Comparison of ENCODE assay signal across 8 cellular contexts in the genomic region with DNA sequence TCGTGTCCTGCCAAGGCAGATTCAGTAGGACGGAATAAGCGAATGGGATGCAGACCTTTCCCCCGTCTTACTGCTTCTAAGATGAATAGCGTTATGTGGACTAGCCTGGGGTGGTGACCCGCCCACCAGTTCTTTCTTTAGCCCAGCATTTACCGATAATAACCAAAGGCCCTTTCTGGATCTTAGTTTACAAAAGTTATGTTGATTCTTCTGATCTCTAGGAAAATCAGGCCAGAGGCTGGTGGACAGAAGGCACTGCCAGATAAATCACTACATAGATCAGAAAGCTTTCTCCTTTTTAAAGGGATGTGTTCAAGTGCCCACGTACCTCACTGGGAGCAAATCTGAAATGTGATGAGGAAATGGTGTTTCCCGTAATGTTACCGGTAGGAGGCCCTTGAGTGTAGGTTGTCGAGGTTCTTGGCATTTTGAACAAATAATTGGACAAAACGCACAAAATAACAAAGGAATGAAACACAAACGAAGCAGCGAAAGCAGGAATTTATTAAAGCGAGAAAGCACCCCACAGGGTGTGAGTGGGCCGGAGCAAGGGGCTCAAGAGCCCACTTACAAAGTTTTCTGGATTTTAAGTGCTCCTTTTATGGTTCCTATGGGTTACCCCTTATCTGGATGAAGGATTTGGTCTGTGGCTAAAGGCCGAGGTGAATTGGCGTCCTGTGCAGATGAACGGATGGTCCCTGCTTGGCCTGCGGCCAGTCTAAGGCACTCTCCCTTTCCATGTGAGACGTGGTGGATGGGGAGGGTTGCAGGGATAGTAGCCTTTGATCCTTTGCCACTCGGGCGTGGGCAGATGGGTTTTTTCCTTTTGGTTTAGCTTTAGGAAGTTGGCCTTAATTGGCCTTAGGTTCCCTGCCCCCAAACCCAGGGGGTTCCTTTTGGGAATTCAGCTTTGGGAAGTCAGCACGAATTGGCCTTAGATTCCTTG. TPM values are rescaled to one million over a fixed set of nuclear protein-coding genes. Genes with fewer than 3 reads are reported as not detected.
DNase-seq lines count a peak whose midpoint lies in the region; ATAC-seq and TF ChIP-seq lines count a peak whose summit lies in the region.

No MANE protein-coding gene starts in this region.

- no peak for DNase-seq in CD14-positive monocyte (ENCODE audit: low spot score)
- DNase-seq in activated B cell treated with CpG ODN at 0.5 μM for 24 hours: no peak
- DNase-seq in glutamatergic neuron: no peak
- DNase-seq in activated CD4-positive, alpha-beta T cell treated with anti-CD3 and anti-CD28 coated beads, Interleukin-2, amount 50 U/mL, for 1 hour: no peak

- no peaks in the 10 kb centered on the region for H3K27me3 ChIP-seq in skeletal muscle tissue (ENCODE audit: control insufficient read depth in 3 of 3, insufficient read depth in 3 of 3, low read length in 3 of 3)

- H3K27ac ChIP-seq in HEK293 (ENCODE audit: extremely low read depth, low read depth, low read length) (peak overlapping the region; percentile 67), skeletal muscle tissue (ENCODE audit: low read depth, low read length) (peak overlapping the region; percentile 89)

- CTCF ChIA-PET in HEK293 (lab: Yijun Ruan, JAX): interaction anchor here (1.1 to 1.2 kb wide), 2 partner anchors 56 kb away, joined by 4 to 5 read pairs; no protein-coding TSS in a partner anchor
- CTCF ChIA-PET in activated B cell treated with CpG ODN at 0.5 μM for 24 hours (lab: Charles Lee): interaction anchor here (0.7 kb wide), 1 partner anchor 58 kb away, joined by 4 read pairs; no protein-coding TSS in a partner anchor

- H3K4me3 ChIP-seq in HEK293 (ENCODE audit: low read depth, low read length) (peak overlapping the region; percentile 66), skeletal muscle tissue (ENCODE audit: low read length in 3 of 3) (peak overlapping the region; percentile 94 to 96 (median 95))

- POLR2A ChIA-PET in HEK293 (lab: Yijun Ruan, JAX): no interaction called here
- POLR2A ChIA-PET in activated B cell treated with CpG ODN at 0.5 μM for 24 hours (lab: Charles Lee): interaction anchor here (0.6 to 5.4 kb wide), 9 partner anchors 13 to 606 kb away, joined by 3 to 78 read pairs (median 9); a partner anchor contains a TSS

- H3K9me3 ChIP-seq in HEK293 (ENCODE audit: control insufficient read depth, insufficient read depth, low read depth, low read length): no peaks in the 10 kb centered on the region
- no peaks in the 10 kb centered on the region for H3K9me3 ChIP-seq in skeletal muscle tissue (ENCODE audit: control insufficient read depth in 3 of 3, low read length in 3 of 3)

- peak overlapping the region; percentile 93 to 97 (median 97) for H3K9ac ChIP-seq in skeletal muscle tissue (ENCODE audit: low read depth in 1 of 3, low read length in 3 of 3)

- peaks cover 4% of the 10 kb centered on the region for H3K4me1 ChIP-seq in HEK293 (ENCODE audit: control insufficient read depth, insufficient read depth, low read length)
- H3K4me1 ChIP-seq in skeletal muscle tissue (ENCODE audit: control insufficient read depth in 3 of 3, insufficient read depth in 3 of 3, low read length in 3 of 3): peaks cover 33 to 69% (median 54%) of the 10 kb centered on the region in 3 donors

- H3K27me3 Mint-ChIP-seq in CD14-positive monocyte (ENCODE audit: low read depth in 3 of 3) (no peaks in the 10 kb centered on the region), activated B cell treated with CpG ODN at 0.5 μM for 24 hours (no peaks in the 10 kb centered on the region), glutamatergic neuron (ENCODE audit: unreplicated experiment) (peaks cover 7% of the 10 kb centered on the region)

- peak overlapping the region; percentile 88 to 100 (median 94) for H3K27ac Mint-ChIP-seq in CD14-positive monocyte
- H3K27ac Mint-ChIP-seq in activated B cell treated with CpG ODN at 0.5 μM for 24 hours: peak overlapping the region; percentile 98
- peak overlapping the region; percentile 85 for H3K27ac Mint-ChIP-seq in glutamatergic neuron (ENCODE audit: unreplicated experiment)

- H3K4me1 Mint-ChIP-seq in CD14-positive monocyte (peaks cover 68% of the 10 kb centered on the region), activated B cell treated with CpG ODN at 0.5 μM for 24 hours (peaks cover 89% of the 10 kb centered on the region), glutamatergic neuron (ENCODE audit: low read depth, unreplicated experiment) (peaks cover 25% of the 10 kb centered on the region)

- peak overlapping the region; percentile 92 to 95 for H3K4me3 Mint-ChIP-seq in CD14-positive monocyte
- peak overlapping the region; percentile 99 for H3K4me3 Mint-ChIP-seq in activated B cell treated with CpG ODN at 0.5 μM for 24 hours
- peak overlapping the region; percentile 99 for H3K4me3 Mint-ChIP-seq in glutamatergic neuron (ENCODE audit: unreplicated experiment)

- TF ChIP-seq CTCF in CD14-positive monocyte (IDR thresholded peaks at IDR 0.05): peak; percentile 25
- no peak for TF ChIP-seq CTCF in HEK293 (tag by site-specific recombination; IDR thresholded peaks at IDR 0.05)
- TF ChIP-seq CTCF in activated B cell treated with CpG ODN at 0.5 μM for 24 hours (IDR thresholded peaks at IDR 0.05): no peak
- TF ChIP-seq CTCF in glutamatergic neuron (IDR thresholded peaks at IDR 0.05; ENCODE audit: partially characterized antibody, unreplicated experiment): no peak

- H3K36me3 ChIP-seq in HEK293 (ENCODE audit: control insufficient read depth in 2 of 2, insufficient read depth in 1 of 2, low read length in 2 of 2) (no peaks in the 10 kb centered on the region), skeletal muscle tissue (ENCODE audit: control insufficient read depth in 3 of 3, insufficient read depth in 3 of 3, low read length in 3 of 3) (peaks cover 0 to 2% (median 0%) of the 10 kb centered on the region in 3 donors)

- intact Hi-C loops in CD14-positive monocyte (cut with micrococcal nuclease): loop anchor here in 1 of 2 donors (2.0 kb wide), 1 partner anchor 16 kb away; no protein-coding TSS in a partner anchor
- intact Hi-C loops in activated B cell treated with CpG ODN at 0.5 μM for 24 hours (cut with micrococcal nuclease): loop anchor here (1.0 to 10.0 kb wide), 6 partner anchors 67 to 1698 kb away; a partner anchor contains a TSS

- H3K36me3 Mint-ChIP-seq in CD14-positive monocyte (peaks cover 4 to 13% of the 10 kb centered on the region in 2 donors), activated B cell treated with CpG ODN at 0.5 μM for 24 hours (ENCODE audit: low read depth) (peaks cover 30% of the 10 kb centered on the region), glutamatergic neuron (ENCODE audit: unreplicated experiment) (no peaks in the 10 kb centered on the region)

- H3K9me3 Mint-ChIP-seq in CD14-positive monocyte (no peaks in the 10 kb centered on the region), activated B cell treated with CpG ODN at 0.5 μM for 24 hours (no peaks in the 10 kb centered on the region), glutamatergic neuron (ENCODE audit: unreplicated experiment) (peaks cover 14% of the 10 kb centered on the region)

- ATAC-seq in activated B cell treated with CpG ODN at 0.5 μM for 24 hours (ENCODE audit: low read depth) (no peak), HG02870 (IDR thresholded peaks at IDR 0.05; ENCODE audit: unreplicated experiment) (no peak), GM18858 (IDR thresholded peaks at IDR 0.05; ENCODE audit: unreplicated experiment) (no peak)

TF ChIP-seq in HEK293, 187 proteins besides CTCF, POLR2A, EP300 and RAD21 (continues in another document):
- TF ChIP-seq ZNF23 (tag by site-specific recombination; IDR thresholded peaks at IDR 0.05; ENCODE audit: borderline replicate concordance): no peak
- TF ChIP-seq, protein P1, sequence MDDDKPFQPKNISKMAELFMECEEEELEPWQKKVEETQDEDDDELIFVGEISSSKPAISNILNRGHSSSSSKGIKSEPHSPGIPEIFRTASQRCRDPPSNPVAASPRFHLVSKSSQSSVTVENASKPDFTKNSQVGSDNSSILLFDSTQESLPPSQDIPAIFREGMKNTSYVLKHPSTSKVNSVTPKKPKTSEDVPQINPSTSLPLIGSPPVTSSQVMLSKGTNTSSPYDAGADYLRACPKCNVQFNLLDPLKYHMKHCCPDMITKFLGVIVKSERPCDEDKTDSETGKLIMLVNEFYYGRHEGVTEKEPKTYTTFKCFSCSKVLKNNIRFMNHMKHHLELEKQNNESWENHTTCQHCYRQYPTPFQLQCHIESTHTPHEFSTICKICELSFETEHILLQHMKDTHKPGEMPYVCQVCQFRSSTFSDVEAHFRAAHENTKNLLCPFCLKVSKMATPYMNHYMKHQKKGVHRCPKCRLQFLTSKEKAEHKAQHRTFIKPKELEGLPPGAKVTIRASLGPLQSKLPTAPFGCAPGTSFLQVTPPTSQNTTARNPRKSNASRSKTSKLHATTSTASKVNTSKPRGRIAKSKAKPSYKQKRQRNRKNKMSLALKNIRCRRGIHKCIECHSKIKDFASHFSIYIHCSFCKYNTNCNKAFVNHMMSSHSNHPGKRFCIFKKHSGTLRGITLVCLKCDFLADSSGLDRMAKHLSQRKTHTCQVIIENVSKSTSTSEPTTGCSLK (tag by site-specific recombination; IDR thresholded peaks at IDR 0.05): no peak
- TF ChIP-seq, protein P2, sequence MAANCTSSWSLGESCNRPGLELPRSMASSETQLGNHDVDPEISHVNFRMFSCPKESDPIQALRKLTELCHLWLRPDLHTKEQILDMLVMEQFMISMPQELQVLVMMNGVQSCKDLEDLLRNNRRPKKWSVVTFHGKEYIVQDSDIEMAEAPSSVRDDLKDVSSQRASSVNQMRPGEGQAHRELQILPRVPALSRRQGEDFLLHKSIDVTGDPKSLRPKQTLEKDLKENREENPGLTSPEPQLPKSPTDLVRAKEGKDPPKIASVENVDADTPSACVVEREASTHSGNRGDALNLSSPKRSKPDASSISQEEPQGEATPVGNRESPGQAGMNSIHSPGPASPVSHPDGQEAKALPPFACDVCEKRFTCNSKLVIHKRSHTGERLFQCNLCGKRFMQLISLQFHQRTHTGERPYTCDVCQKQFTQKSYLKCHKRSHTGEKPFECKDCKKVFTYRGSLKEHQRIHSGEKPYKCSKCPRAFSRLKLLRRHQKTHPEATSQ (tag by site-specific recombination; IDR thresholded peaks at IDR 0.05): no peak

RNA-seq across cellular contexts. Expression of a gene that starts 1.0 kb away (rescaled TPM):
- polyA plus RNA-seq in CD14-positive monocyte: 100 to 1,000 TPM; 115 TPM
- total RNA-seq in activated B cell treated with CpG ODN at 0.5 μM for 24 hours (137 and 138 TPM in 2 replicates), glutamatergic neuron (ENCODE audit: unreplicated experiment) (71.4 TPM), skeletal muscle tissue (26.6 TPM)

RNA-seq across cellular contexts. Expression of a gene that starts 3.1 kb away (rescaled TPM):
- polyA plus RNA-seq in CD14-positive monocyte: 100 to 1,000 TPM; 261 to 265 TPM
- 58.4 and 63.2 TPM in 2 replicates for total RNA-seq in activated B cell treated with CpG ODN at 0.5 μM for 24 hours
- total RNA-seq in glutamatergic neuron (ENCODE audit: unreplicated experiment): 35.5 TPM
- total RNA-seq in skeletal muscle tissue: 54.8 TPM

RNA-seq across cellular contexts. Expression of a gene that starts 50.5 kb away (rescaled TPM):
- 1 to 10 TPM in 1 of 2 donors, under 1 TPM in 1; 0.59 to 2.1 TPM for polyA plus RNA-seq in CD14-positive monocyte
- total RNA-seq in activated B cell treated with CpG ODN at 0.5 μM for 24 hours (4.2 and 4.3 TPM in 2 replicates), glutamatergic neuron (ENCODE audit: unreplicated experiment) (2.6 TPM), skeletal muscle tissue (2.6 TPM)

RNA-seq across cellular contexts. Expression of a gene that starts 54.8 kb away (rescaled TPM):
- 1 to 10 TPM in 1 of 2 donors, under 1 TPM in 1; 0.80 to 1.2 TPM for polyA plus RNA-seq in CD14-positive monocyte
- 41.7 and 46.2 TPM in 2 replicates for total RNA-seq in activated B cell treated with CpG ODN at 0.5 μM for 24 hours
- total RNA-seq in glutamatergic neuron (ENCODE audit: unreplicated experiment): 4.6 TPM
- 1.0 TPM for total RNA-seq in skeletal muscle tissue
